Comparison of ENCODE assay signal across 15 cellular contexts in the genomic region with DNA sequence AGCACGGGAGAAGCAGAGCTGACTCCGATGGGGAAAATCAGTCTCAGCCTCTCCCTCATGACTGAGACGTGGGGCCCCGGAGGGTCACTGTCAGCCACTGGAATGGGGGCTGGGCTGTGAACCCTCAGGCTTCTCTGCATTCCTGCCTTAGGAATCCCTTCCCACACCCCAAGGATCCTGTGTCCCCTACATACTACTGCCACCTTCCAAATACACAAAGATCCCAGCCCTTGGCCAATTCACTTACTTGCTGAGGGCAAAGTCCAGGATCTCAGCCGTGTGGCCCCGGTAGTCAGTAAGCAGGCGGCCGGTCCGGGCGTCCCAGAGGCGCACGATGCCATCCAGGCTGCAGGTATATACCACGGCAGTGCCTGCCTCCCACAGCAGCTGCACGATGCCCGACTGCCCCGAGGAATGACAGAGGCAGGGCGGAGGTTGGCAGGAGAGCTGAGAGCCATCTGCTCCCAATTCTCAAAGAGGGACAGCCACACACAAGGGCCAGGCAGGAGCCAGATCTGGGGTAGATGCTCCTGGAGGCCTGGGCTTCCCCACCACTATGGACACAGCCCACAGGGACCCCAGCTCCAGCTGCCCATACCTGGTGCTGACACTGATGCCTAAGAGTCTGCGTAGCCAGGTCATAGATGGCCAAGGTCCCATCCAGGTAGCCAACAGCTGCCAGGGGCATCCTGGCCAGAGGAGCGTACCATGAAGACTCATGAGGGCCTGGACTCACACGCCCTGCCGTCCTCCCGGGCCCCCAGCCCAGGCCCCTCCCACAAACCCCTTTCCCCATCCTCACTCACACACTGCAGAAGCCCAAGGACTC. TPM values are rescaled to one million over a fixed set of nuclear protein-coding genes. Genes with fewer than 3 reads are reported as not detected.
DNase-seq lines count a peak whose midpoint lies in the region; ATAC-seq and TF ChIP-seq lines count a peak whose summit lies in the region.
"Had no signal": no experiment of that assay in that cellular context is flagged by ENCODE, and none has a peak within 500 bp of the region (broad histone marks: within the 10 kb centered on the region; RNA-seq: fewer than 3 reads in every experiment).

No MANE protein-coding gene starts in this region.

- H3K27ac ChIP-seq in liver (ENCODE audit: low read depth in 1 of 2, low read length in 2 of 2), result no peak overlapping the region
- H3K27ac ChIP-seq in transverse colon, result peak overlapping the region; percentile 83 to 90 (median 86)
- H3K27ac ChIP-seq in GM23338 (ENCODE audit: low read depth), result no peak overlapping the region
- H3K27ac ChIP-seq: suprapubic skin had no signal

- in situ Hi-C loops in transverse colon (cut with MboI; ENCODE audit: low pct_ligation_motif_present in 1 of 4, low pct_unique_long_range_greater_than_20kb in 1 of 4, low sequenced_read_pairs in 3 of 4), result no loop called here

- H3K4me3 ChIP-seq in liver (ENCODE audit: low read depth in 1 of 3, low read length in 3 of 3) (no peak overlapping the region), transverse colon (peak overlapping the region in 1 of 4 donors; percentile 15), GM23338 (no peak overlapping the region)
- H3K4me3 ChIP-seq: suprapubic skin had no signal

- H3F3A ChIP-seq in GM23338 (replicated peaks; ENCODE audit: low read depth), result peaks cover under 1% of the 10 kb centered on the region; the same call in 1 of the 2 replicates

- H3K4me3 Mint-ChIP-seq in activated CD8-positive, alpha-beta T cell treated with anti-CD3 and anti-CD28 coated beads for 36 hours, result no peak overlapping the region
- no peak overlapping the region for H3K4me3 Mint-ChIP-seq in activated CD8-positive, alpha-beta T cell treated with anti-CD3 and anti-CD28 coated beads, Interleukin-2, amount 10 ng/mL, durations not matched to agents 7 days and 5 days
- no peak overlapping the region for H3K4me3 Mint-ChIP-seq in GM23338
- H3K4me3 Mint-ChIP-seq: activated naive CD8-positive, alpha-beta T cell; CD8-positive, alpha-beta T cell had no signal

- H3K4me1 Mint-ChIP-seq in activated CD8-positive, alpha-beta T cell treated with anti-CD3 and anti-CD28 coated beads for 36 hours (ENCODE audit: low read depth), result peaks cover 28% of the 10 kb centered on the region
- peaks cover 25% of the 10 kb centered on the region for H3K4me1 Mint-ChIP-seq in activated CD8-positive, alpha-beta T cell treated with anti-CD3 and anti-CD28 coated beads, Interleukin-2, amount 10 ng/mL, durations not matched to agents 7 days and 5 days (ENCODE audit: low read depth)
- peaks cover 20% of the 10 kb centered on the region for H3K4me1 Mint-ChIP-seq in GM23338

- no peaks in the 10 kb centered on the region for H3K9me3 Mint-ChIP-seq in activated CD8-positive, alpha-beta T cell treated with anti-CD3 and anti-CD28 coated beads for 36 hours
- H3K9me3 Mint-ChIP-seq in activated CD8-positive, alpha-beta T cell treated with anti-CD3 and anti-CD28 coated beads, Interleukin-2, amount 10 ng/mL, durations not matched to agents 7 days and 5 days (ENCODE audit: insufficient read depth), result no peaks in the 10 kb centered on the region
- no peaks in the 10 kb centered on the region for H3K9me3 Mint-ChIP-seq in GM23338
- H3K9me3 Mint-ChIP-seq: CD8-positive, alpha-beta T cell had no signal

- no peak for ATAC-seq in activated CD8-positive, alpha-beta T cell treated with anti-CD3 and anti-CD28 coated beads for 36 hours
- ATAC-seq in activated CD8-positive, alpha-beta T cell treated with anti-CD3 and anti-CD28 coated beads, Interleukin-2, amount 10 ng/mL, durations not matched to agents 7 days and 5 days, result no peak
- no peak for ATAC-seq in GM23338
- ATAC-seq: CD8-positive, alpha-beta T cell; left cardiac atrium had no signal

- CTCF ChIA-PET in activated CD8-positive, alpha-beta T cell treated with anti-CD3 and anti-CD28 coated beads for 36 hours (lab: Charles Lee), result no interaction called here
- CTCF ChIA-PET in activated CD8-positive, alpha-beta T cell treated with anti-CD3 and anti-CD28 coated beads, Interleukin-2, amount 10 ng/mL, durations not matched to agents 7 days and 5 days (lab: Charles Lee), result no interaction called here

- 53% methylated on average over 22 of the region's 22 CpGs for WGBS in liver
- WGBS in transverse colon (ENCODE audit: low coverage in 1 of 2), 2 donors, result 49% methylated on average over 21 of the region's 22 CpGs; no CpG with 5 or more reads in 1 of the 2 donors

- H3K27me3 ChIP-seq in liver (ENCODE audit: control insufficient read depth in 4 of 4, insufficient read depth in 4 of 4, low read length in 3 of 4) (no peaks in the 10 kb centered on the region), transverse colon (no peaks in the 10 kb centered on the region), GM23338 (ENCODE audit: insufficient read depth) (no peaks in the 10 kb centered on the region)
- H3K27me3 ChIP-seq: suprapubic skin had no signal

- peak in 1 of 2 donors; percentile 35 for TF ChIP-seq RAD21 in liver (IDR thresholded peaks at IDR 0.05)

- DNase-seq in activated CD8-positive, alpha-beta T cell treated with anti-CD3 and anti-CD28 coated beads for 36 hours, result no peak
- no peak for DNase-seq in activated CD8-positive, alpha-beta T cell treated with anti-CD3 and anti-CD28 coated beads, Interleukin-2, amount 10 ng/mL, durations not matched to agents 7 days and 5 days
- DNase-seq in transverse colon, result peak; percentile 80
- DNase-seq in GM23338 (ENCODE audit: low spot score), result no peak
- no peak for DNase-seq in NCI-H146 treated with DMSO at 0.1 percent for 48 hours (lab: John Stamatoyannopoulos, UW; ENCODE audit: unreplicated experiment)
- DNase-seq: CD8-positive, alpha-beta T cell; central memory CD4-positive, alpha-beta T cell; glutamatergic neuron; left cardiac atrium; NK-92 treated with Interleukin-12 subunit alpha and Interleukin-12 subunit beta, amount 100 ng/mL, for 24 hours had no signal

- intact Hi-C loops in activated CD8-positive, alpha-beta T cell treated with anti-CD3 and anti-CD28 coated beads for 36 hours (cut with micrococcal nuclease), result no loop called here
- intact Hi-C loops in transverse colon (cut with DNase I; ENCODE audit: low total_unique reads), result no loop called here

- H2AFZ ChIP-seq in GM23338, result no peak overlapping the region

- H3K9me2 ChIP-seq in GM23338 (ENCODE audit: insufficient read depth), result no peaks in the 10 kb centered on the region

- H3K4me1 ChIP-seq in liver (ENCODE audit: control insufficient read depth in 4 of 4, insufficient read depth in 4 of 4, low read length in 3 of 4) (peaks cover 1 to 37% (median 22%) of the 10 kb centered on the region in 4 donors), transverse colon (peaks cover 59 to 72% (median 67%) of the 10 kb centered on the region in 4 donors), GM23338 (ENCODE audit: insufficient read depth) (peaks cover 27% of the 10 kb centered on the region)

- peak; percentile 40 for TF ChIP-seq POLR2A in transverse colon (IDR thresholded peaks at IDR 0.05)

- no peak for TF ChIP-seq CTCF in activated CD8-positive, alpha-beta T cell treated with anti-CD3 and anti-CD28 coated beads for 36 hours (IDR thresholded peaks at IDR 0.05)
- TF ChIP-seq CTCF in liver (IDR thresholded peaks at IDR 0.05; ENCODE audit: low read depth, low read length, missing input control), result no peak
- TF ChIP-seq CTCF in transverse colon (IDR thresholded peaks at IDR 0.05), result no peak
- no peak for TF ChIP-seq CTCF in GM23338 (conservative IDR thresholded peaks at IDR 0.05; ENCODE audit: low read depth in 2 of 2)

- H4K20me1 ChIP-seq in GM23338 (replicated peaks; ENCODE audit: insufficient read depth), result no peaks in the 10 kb centered on the region; the same call in 1 of the 2 replicates

- H3K4me2 ChIP-seq in GM23338, result no peak overlapping the region

- H3K36me3 ChIP-seq in liver (ENCODE audit: control insufficient read depth in 4 of 4, insufficient read depth in 3 of 4, low read depth in 1 of 4, low read length in 3 of 4) (peaks cover 8 to 29% (median 13%) of the 10 kb centered on the region in 4 donors), transverse colon (peaks cover 0 to 16% (median 8%) of the 10 kb centered on the region in 4 donors), GM23338 (ENCODE audit: insufficient read depth) (no peaks in the 10 kb centered on the region)

- POLR2A ChIA-PET in activated CD8-positive, alpha-beta T cell treated with anti-CD3 and anti-CD28 coated beads for 36 hours (lab: Charles Lee), result interaction anchor here (2.1 kb wide), 1 partner anchor 12 kb away, joined by 7 read pairs; no protein-coding TSS in a partner anchor
- POLR2A ChIA-PET in activated CD8-positive, alpha-beta T cell treated with anti-CD3 and anti-CD28 coated beads, Interleukin-2, amount 10 ng/mL, durations not matched to agents 7 days and 5 days (lab: Charles Lee), result interaction anchor here (1.2 kb wide), 1 partner anchor 36 kb away, joined by 3 read pairs; no protein-coding TSS in a partner anchor

- no peaks in the 10 kb centered on the region for H3K27me3 Mint-ChIP-seq in activated CD8-positive, alpha-beta T cell treated with anti-CD3 and anti-CD28 coated beads for 36 hours
- no peaks in the 10 kb centered on the region for H3K27me3 Mint-ChIP-seq in activated CD8-positive, alpha-beta T cell treated with anti-CD3 and anti-CD28 coated beads, Interleukin-2, amount 10 ng/mL, durations not matched to agents 7 days and 5 days (ENCODE audit: low read depth)
- H3K27me3 Mint-ChIP-seq in GM23338 (ENCODE audit: insufficient read depth, low read depth, poor library complexity), result peaks cover 9% of the 10 kb centered on the region
- H3K27me3 Mint-ChIP-seq: activated naive CD8-positive, alpha-beta T cell had no signal

- H3K9me3 ChIP-seq in liver (ENCODE audit: control insufficient read depth in 4 of 4, low read length in 3 of 4) (no peaks in the 10 kb centered on the region), transverse colon (no peaks in the 10 kb centered on the region)
- H3K9me3 ChIP-seq: suprapubic skin had no signal

- no peak overlapping the region for H3K9ac ChIP-seq in liver (ENCODE audit: low read depth in 1 of 2, low read length in 2 of 2)

- peaks cover 17% of the 10 kb centered on the region for H3K79me2 ChIP-seq in GM23338 (replicated peaks; ENCODE audit: insufficient read depth)

- peaks cover 26% of the 10 kb centered on the region for H3K36me3 Mint-ChIP-seq in activated CD8-positive, alpha-beta T cell treated with anti-CD3 and anti-CD28 coated beads for 36 hours (ENCODE audit: low read depth)
- peaks cover 24% of the 10 kb centered on the region for H3K36me3 Mint-ChIP-seq in activated CD8-positive, alpha-beta T cell treated with anti-CD3 and anti-CD28 coated beads, Interleukin-2, amount 10 ng/mL, durations not matched to agents 7 days and 5 days (ENCODE audit: low read depth)
- H3K36me3 Mint-ChIP-seq in GM23338 (ENCODE audit: low read depth), result peaks cover 44% of the 10 kb centered on the region

- no peak for TF ChIP-seq EP300 in transverse colon (IDR thresholded peaks at IDR 0.05; ENCODE audit: low read depth)

- peak overlapping the region; percentile 7 for H3K27ac Mint-ChIP-seq in activated CD8-positive, alpha-beta T cell treated with anti-CD3 and anti-CD28 coated beads for 36 hours
- H3K27ac Mint-ChIP-seq in activated CD8-positive, alpha-beta T cell treated with anti-CD3 and anti-CD28 coated beads, Interleukin-2, amount 10 ng/mL, durations not matched to agents 7 days and 5 days, result no peak overlapping the region
- H3K27ac Mint-ChIP-seq in GM23338, result no peak overlapping the region
- H3K27ac Mint-ChIP-seq: activated naive CD8-positive, alpha-beta T cell had no signal

RNA-seq across cellular contexts. Expression of gene GPBAR1, which starts 4.2 kb away (rescaled TPM):
- total RNA-seq in activated CD8-positive, alpha-beta T cell treated with anti-CD3 and anti-CD28 coated beads for 36 hours, result under 1 TPM; 0.16 to 0.45 TPM
- total RNA-seq in activated CD8-positive, alpha-beta T cell treated with anti-CD3 and anti-CD28 coated beads, Interleukin-2, amount 10 ng/mL, durations not matched to agents 7 days and 5 days, result under 1 TPM; 0.97 TPM
- total RNA-seq in liver, result 1 to 10 TPM in 1 of 2 donors, under 1 TPM in 1; 0.42 to 1.4 TPM
- 1 to 10 TPM; 2.1 to 2.7 TPM for polyA plus RNA-seq in liver
- total RNA-seq in transverse colon, result 1 to 10 TPM in 2 of 4 donors, not detected in 2; 2.5 to 3.0 TPM
- 1.6 TPM in 1 of 2 replicates, not detected in the other for total RNA-seq in GM23338 (2014; rRNA removed; shearing (Covaris generic))
- polyA plus RNA-seq in GM23338 (2016; fragmentation: Nextera tagmentation; extraction: Ambion mirVana), result 0.37 and 0.44 TPM in 2 replicates
- total RNA-seq: A172, G401 had no signal

RNA-seq across cellular contexts. Expression of gene AAMP, which starts 5.0 kb away (rescaled TPM):
- 10 to 100 TPM; 75.8 to 82.8 TPM for total RNA-seq in activated CD8-positive, alpha-beta T cell treated with anti-CD3 and anti-CD28 coated beads for 36 hours
- 10 to 100 TPM; 52.6 to 56.2 TPM for total RNA-seq in activated CD8-positive, alpha-beta T cell treated with anti-CD3 and anti-CD28 coated beads, Interleukin-2, amount 10 ng/mL, durations not matched to agents 7 days and 5 days
- total RNA-seq in liver (100 to 1,000 TPM in 1 of 2 donors, 10 to 100 TPM in 1; 79.9 to 116 TPM), transverse colon (100 to 1,000 TPM in 3 of 4 donors, 10 to 100 TPM in 1; 96.9 to 466 (median 174) TPM)
- polyA plus RNA-seq in liver (10 to 100 TPM; 63.6 to 69.2 TPM), GM23338 (2016; fragmentation: Nextera tagmentation; extraction: Ambion mirVana) (77.8 and 90.8 TPM in 2 replicates)
- 157 and 203 TPM in 2 replicates for total RNA-seq in GM23338 (2014; rRNA removed; shearing (Covaris generic))

RNA-seq across cellular contexts. Expression of gene PNKD, which starts 5.3 kb away (rescaled TPM):
- total RNA-seq in activated CD8-positive, alpha-beta T cell treated with anti-CD3 and anti-CD28 coated beads for 36 hours, result 10 to 100 TPM; 19.8 to 24.4 TPM
- total RNA-seq in activated CD8-positive, alpha-beta T cell treated with anti-CD3 and anti-CD28 coated beads, Interleukin-2, amount 10 ng/mL, durations not matched to agents 7 days and 5 days, result 10 to 100 TPM; 36.7 to 37.6 TPM
- 10 to 100 TPM; 28.5 to 68.6 TPM for total RNA-seq in liver
- polyA plus RNA-seq in liver, result 100 to 1,000 TPM; 121 to 161 TPM
- 100 to 1,000 TPM in 2 of 4 donors, 10 to 100 TPM in 2; 14.3 to 111 (median 100) TPM for total RNA-seq in transverse colon
- 28.2 and 36.0 TPM in 2 replicates for total RNA-seq in GM23338 (2014; rRNA removed; shearing (Covaris generic))
- polyA plus RNA-seq in GM23338 (2016; fragmentation: Nextera tagmentation; extraction: Ambion mirVana), result 77.7 and 83.3 TPM in 2 replicates

RNA-seq across cellular contexts. Expression of gene TMBIM1, which starts 27.3 kb away (rescaled TPM):
- 10 to 100 TPM; 53.5 to 57.9 TPM for total RNA-seq in activated CD8-positive, alpha-beta T cell treated with anti-CD3 and anti-CD28 coated beads for 36 hours
- 10 to 100 TPM; 52.9 to 58.9 TPM for total RNA-seq in activated CD8-positive, alpha-beta T cell treated with anti-CD3 and anti-CD28 coated beads, Interleukin-2, amount 10 ng/mL, durations not matched to agents 7 days and 5 days
- total RNA-seq in liver (100 to 1,000 TPM; 122 to 133 TPM), transverse colon (100 to 1,000 TPM in 3 of 4 donors, 10 to 100 TPM in 1; 80.0 to 356 (median 200) TPM)
- polyA plus RNA-seq in liver (100 to 1,000 TPM in 1 of 2 donors, 10 to 100 TPM in 1; 61.8 to 106 TPM), GM23338 (2016; fragmentation: Nextera tagmentation; extraction: Ambion mirVana) (9.5 and 12.0 TPM in 2 replicates)
- 16.5 and 20.8 TPM in 2 replicates for total RNA-seq in GM23338 (2014; rRNA removed; shearing (Covaris generic))

RNA-seq across cellular contexts. Expression of gene ARPC2, which starts 48.0 kb away (rescaled TPM):
- 100 to 1,000 TPM; 636 to 644 TPM for total RNA-seq in activated CD8-positive, alpha-beta T cell treated with anti-CD3 and anti-CD28 coated beads for 36 hours
- total RNA-seq in activated CD8-positive, alpha-beta T cell treated with anti-CD3 and anti-CD28 coated beads, Interleukin-2, amount 10 ng/mL, durations not matched to agents 7 days and 5 days, result 100 to 1,000 TPM; 821 to 844 TPM
- total RNA-seq in liver (10 to 100 TPM; 58.1 to 74.7 TPM), transverse colon (100 to 1,000 TPM in 3 of 4 donors, 10 to 100 TPM in 1; 65.5 to 343 (median 275) TPM)
- polyA plus RNA-seq in liver (10 to 100 TPM; 72.8 to 83.6 TPM), GM23338 (2016; fragmentation: Nextera tagmentation; extraction: Ambion mirVana) (242 and 271 TPM in 2 replicates)
- 195 and 217 TPM in 2 replicates for total RNA-seq in GM23338 (2014; rRNA removed; shearing (Covaris generic))

Comparison
In these comparisons a context has a peak if more than half of its experiments do, and no peak if none do; other contexts are left out.
1. H3K27ac ChIP-seq: peak in transverse colon (4 of 4); none in liver (0 of 2) and GM23338 (single experiment).